ENCODE assay signal across 20 cellular contexts in the genomic region with DNA sequence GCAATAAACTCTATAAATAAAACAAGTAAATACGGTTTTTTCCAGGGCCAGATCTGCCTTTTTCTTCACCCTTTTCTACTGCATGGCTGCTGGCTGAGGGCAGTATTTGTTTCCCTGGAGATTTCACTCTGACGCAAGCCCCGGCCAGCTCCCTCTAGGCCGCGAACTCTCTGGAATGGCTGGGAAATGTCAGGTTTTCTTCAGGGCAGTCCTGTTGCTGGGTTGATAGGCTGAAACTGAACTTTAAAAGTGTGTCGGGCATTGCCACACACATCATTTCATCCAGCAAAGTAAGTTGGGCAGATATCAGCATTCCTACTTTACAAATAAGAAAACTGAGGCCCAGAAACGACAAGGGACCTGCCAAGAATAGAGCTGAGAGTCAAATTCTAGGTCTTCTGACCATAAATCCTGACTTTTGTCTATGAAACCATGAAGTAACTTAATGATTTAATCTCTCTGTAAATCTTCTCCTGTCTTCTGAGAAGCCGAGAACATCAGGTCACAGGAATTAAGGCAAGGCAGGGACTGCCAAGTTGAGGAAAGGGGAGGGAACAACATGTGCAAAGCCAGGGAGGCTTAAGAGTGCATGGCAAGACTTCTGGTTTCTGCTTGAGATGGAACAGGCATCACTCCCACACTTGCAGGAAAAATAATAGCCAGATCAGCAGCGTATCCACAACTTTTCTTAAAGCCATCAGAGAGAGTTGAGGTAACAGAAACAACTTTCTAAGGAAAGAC.
DNase-seq lines count a peak whose midpoint lies in the region; ATAC-seq, FAIRE-seq and TF ChIP-seq lines count a peak whose summit lies in the region.
"Had no signal": no experiment of that assay in that cellular context is flagged by ENCODE, and none has a peak within 500 bp of the region (broad histone marks: within the 10 kb centered on the region; RNA-seq: fewer than 3 reads in every experiment).

No MANE protein-coding gene starts in this region.

- intact Hi-C loops in Right ventricle myocardium inferior (cut with DNase I): no loop called here
- intact Hi-C loops in cardiac septum (cut with DNase I): no loop called here
- intact Hi-C loops in HepG2 (cut with micrococcal nuclease; ENCODE audit: unreplicated experiment): no loop called here

- H3K79me2 ChIP-seq in HepG2 (ENCODE audit: insufficient read depth, low read length): no peaks in the 10 kb centered on the region

- no peak overlapping the region for H3K9ac ChIP-seq in HepG2 (ENCODE audit: insufficient read depth, low read depth, low read length)
- H3K9ac ChIP-seq: BLaER1 had no signal

- BruUV-seq in HepG2 (replicated peaks; lab: Mats Ljungman, UMichigan): no TSS peak

- in situ Hi-C loops in HepG2 (cut with HindIII; ENCODE audit: extremely low pct_ligation_motif_present, low pct_unique_long_range_greater_than_20kb): no loop called here

- H3K27me3 ChIP-seq in right atrium auricular region (no peaks in the 10 kb centered on the region), HepG2 (ENCODE audit: control insufficient read depth in 1 of 2, insufficient read depth in 2 of 2, low read length in 2 of 2) (no peaks in the 10 kb centered on the region)
- H3K27me3 ChIP-seq: BLaER1 had no signal

- H3K4me1 ChIP-seq in right atrium auricular region (no peaks in the 10 kb centered on the region), HepG2 (ENCODE audit: insufficient read depth, low read length) (no peaks in the 10 kb centered on the region)
- H3K4me1 ChIP-seq: BLaER1 had no signal

- H3K4me3 ChIP-seq in right atrium auricular region (no peak overlapping the region), HepG2 (replicated peaks in 1 of 3; ENCODE audit: insufficient read depth in 1 of 3, low read depth in 2 of 3, low read length in 3 of 3) (no peak overlapping the region)
- H3K4me3 ChIP-seq: BLaER1, GM12878, K562 had no signal

- H3K9me3 ChIP-seq in right atrium auricular region (no peaks in the 10 kb centered on the region), HepG2 (ENCODE audit: low read length) (no peaks in the 10 kb centered on the region)
- H3K9me3 ChIP-seq: BLaER1 had no signal

- no peak for TF ChIP-seq POLR2A in HepG2 (IDR thresholded peaks at IDR 0.05; ENCODE audit: insufficient read depth in 1 of 2, low read depth in 2 of 2, low read length in 2 of 2)

- H3K36me3 ChIP-seq in right atrium auricular region (no peaks in the 10 kb centered on the region), HepG2 (replicated peaks in 1 of 2; ENCODE audit: control insufficient read depth in 1 of 2, insufficient read depth in 2 of 2, low read length in 2 of 2) (no peaks in the 10 kb centered on the region)
- H3K36me3 ChIP-seq: BLaER1 had no signal

- no peak overlapping the region for H2AFZ ChIP-seq in HepG2 (ENCODE audit: low read length)

- no peaks in the 10 kb centered on the region for H4K20me1 ChIP-seq in HepG2 (ENCODE audit: insufficient read depth, low read length)
- H4K20me1 ChIP-seq: BLaER1 had no signal

- no peak for TF ChIP-seq RAD21 in HepG2 (CRISPR knock-in tag; IDR thresholded peaks at IDR 0.05)

- WGBS in HepG2 (ENCODE audit: low lambda C conversion rate): 31% methylated on average over 9 of the region's 9 CpGs

- POLR2A ChIA-PET in HepG2 (lab: Yijun Ruan, JAX): no interaction called here

- ATAC-seq in Right ventricle myocardium inferior (peak; percentile 93), HepG2 (no peak)
- ATAC-seq: GM12878, K562, WTC11 had no signal

- peak overlapping the region; percentile 35 to 40 for H3K27ac ChIP-seq in right atrium auricular region
- no peak overlapping the region for H3K27ac ChIP-seq in HepG2 (ENCODE audit: extremely low read length, insufficient read depth, low read length)
- H3K27ac ChIP-seq: 22Rv1, BLaER1 had no signal

- FAIRE-seq in HepG2 (lab: Jason Lieb, UNC): no peak
- FAIRE-seq: G401.6, GM12878, K562, small intestine had no signal

- CTCF ChIA-PET in HepG2 (lab: Yijun Ruan, JAX; ENCODE audit: low intra/inter-chr PET ratio, low total read pairs): no interaction called here

- peak; percentile 64 for DNase-seq in Right ventricle myocardium inferior (ENCODE audit: missing footprints)
- no peak for DNase-seq in cardiac septum (ENCODE audit: low spot score)
- DNase-seq in right atrium auricular region (ENCODE audit: low spot score): peak; percentile 59
- DNase-seq in putamen (ENCODE audit: low spot score): peak; percentile 34
- DNase-seq in HepG2 (ENCODE audit: low spot score): no peak
- DNase-seq in NCI-H1436 treated with DMSO at 0.1 percent for 48 hours (lab: John Stamatoyannopoulos, UW): no peak
- no peak for DNase-seq in SIG-M5 (lab: John Stamatoyannopoulos, UW)
- DNase-seq in GM19238 (ENCODE audit: insufficient read length, low spot score): no peak
- DNase-seq: cerebellar nuclear complex, islet precursor cell, mesenchymal stem cell, NCI-H1930, SHP77, small intestine had no signal

- TF ChIP-seq CTCF in right atrium auricular region (IDR thresholded peaks at IDR 0.05) (no peak), HepG2 (CRISPR knock-in tag; IDR thresholded peaks at IDR 0.05) (no peak)

- no peak overlapping the region for H3K4me2 ChIP-seq in HepG2 (ENCODE audit: low read depth, low read length)
- H3K4me2 ChIP-seq: BLaER1 had no signal

- TF ChIP-seq EP300 in HepG2 (IDR thresholded peaks at IDR 0.05; ENCODE audit: low read depth in 2 of 2, low read length in 2 of 2) (no peak), HepG2 (CRISPR knock-in tag; IDR thresholded peaks at IDR 0.05; ENCODE audit: borderline replicate concordance) (no peak)

TF ChIP-seq in HepG2, 621 proteins besides CTCF, POLR2A, EP300 and RAD21:
- no peak for TF ChIP-seq MXD3 (CRISPR knock-in tag; IDR thresholded peaks at IDR 0.05)
- no peak for TF ChIP-seq SIN3A (IDR thresholded peaks at IDR 0.05; ENCODE audit: borderline replicate concordance, low read depth, low read length)
- TF ChIP-seq ZNF563 (CRISPR knock-in tag; IDR thresholded peaks at IDR 0.05): no peak
- TF ChIP-seq ZFX (CRISPR knock-in tag; IDR thresholded peaks at IDR 0.05; ENCODE audit: low read depth): no peak
- no peak for TF ChIP-seq HHEX (CRISPR knock-in tag; IDR thresholded peaks at IDR 0.05)
- no peak for TF ChIP-seq U2AF1 (optimal IDR thresholded peaks at IDR 0.05; ENCODE audit: low read depth, low read length)
- TF ChIP-seq CHD4 (IDR thresholded peaks at IDR 0.05; ENCODE audit: borderline replicate concordance, low read length): no peak
- no peak for TF ChIP-seq ZKSCAN1 (IDR thresholded peaks at IDR 0.05; ENCODE audit: low read length)
- TF ChIP-seq ONECUT2 (CRISPR knock-in tag; IDR thresholded peaks at IDR 0.05): no peak

Comparison
In these comparisons a context has a peak if more than half of its experiments do, and no peak if none do; other contexts are left out.
1. DNase-seq: peak in Right ventricle myocardium inferior (single experiment), right atrium auricular region (single experiment) and putamen (single experiment); none in cardiac septum (single experiment), HepG2 (single experiment), NCI-H1436 treated with DMSO at 0.1 percent for 48 hours (single experiment), SIG-M5 (single experiment) and GM19238 (single experiment).